ENCODE assay signal across 16 cellular contexts in the genomic region with DNA sequence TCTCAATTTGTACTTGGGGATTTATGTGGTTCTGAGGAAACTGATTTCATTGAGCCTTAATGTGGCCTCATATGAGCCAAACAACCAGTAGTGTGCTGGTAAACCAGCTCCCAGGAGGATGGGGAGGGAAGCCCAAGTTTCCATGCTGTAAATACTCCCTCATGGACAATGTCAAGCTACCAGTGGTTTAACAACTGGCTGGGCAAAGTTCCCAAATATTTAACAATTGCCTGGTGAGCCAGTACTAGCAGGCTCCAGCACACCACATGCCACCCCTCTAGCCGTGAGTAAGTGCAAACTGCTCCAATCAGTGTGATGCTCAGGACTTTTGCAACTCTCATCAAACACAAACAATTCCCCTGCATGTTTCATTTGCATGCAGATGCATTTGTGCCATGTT. TPM values are rescaled to one million over a fixed set of nuclear protein-coding genes. Genes with fewer than 3 reads are reported as not detected.
DNase-seq lines count a peak whose midpoint lies in the region; ATAC-seq and TF ChIP-seq lines count a peak whose summit lies in the region.
"Had no signal": no experiment of that assay in that cellular context is flagged by ENCODE, and none has a peak within 500 bp of the region (broad histone marks: within the 10 kb centered on the region; RNA-seq: fewer than 3 reads in every experiment).

No MANE protein-coding gene starts in this region.

- H3K4me3 ChIP-seq in cardiac fibroblast (replicated peaks in 1 of 2; ENCODE audit: low read depth in 2 of 2, low read length in 2 of 2) (no peak overlapping the region), muscle layer of colon (ENCODE audit: low read depth in 1 of 2, low read length in 2 of 2) (no peak overlapping the region)

- H3K27ac Mint-ChIP-seq in HFFc6, result no peak overlapping the region
- H3K27ac Mint-ChIP-seq: activated CD4-positive, alpha-beta T cell treated with anti-CD3 and anti-CD28 coated beads, Interleukin-2, amount 10 ng/mL, durations not matched to agents 24 days and 14 days; nephron progenitor cell; T-helper 17 cell had no signal

- no peaks in the 10 kb centered on the region for H3K36me3 ChIP-seq in muscle layer of colon (ENCODE audit: insufficient read depth, low read length)

- peaks cover 30% of the 10 kb centered on the region for H3K4me1 Mint-ChIP-seq in HFFc6 (ENCODE audit: low read depth)

- peak overlapping the region; percentile 84 for H3K27ac ChIP-seq in muscle layer of colon (ENCODE audit: low read depth, low read length)

- H3K9ac ChIP-seq in muscle layer of colon (ENCODE audit: low read length), result no peak overlapping the region

- no peak for TF ChIP-seq CTCF in HFFc6 (IDR thresholded peaks at IDR 0.05)
- TF ChIP-seq CTCF in cardiac fibroblast (IDR thresholded peaks at IDR 0.05; ENCODE audit: low read depth, low read length), result no peak

- no peak overlapping the region for H3K4me3 Mint-ChIP-seq in HFFc6
- H3K4me3 Mint-ChIP-seq: activated CD4-positive, alpha-beta T cell treated with anti-CD3 and anti-CD28 coated beads, Interleukin-2, amount 10 ng/mL, durations not matched to agents 24 days and 14 days; nephron progenitor cell; T-helper 17 cell had no signal

- H3K27me3 Mint-ChIP-seq in HFFc6 (ENCODE audit: insufficient read depth), result peaks cover 8% of the 10 kb centered on the region

- DNase-seq in DMS 273 treated with DMSO at 0.1 percent for 48 hours (lab: John Stamatoyannopoulos, UW), result peak; percentile 27
- DNase-seq in HFFc6, result peak; percentile 68
- peak; percentile 94 to 97 for DNase-seq in cardiac fibroblast (ENCODE audit: low read depth in 2 of 2)
- DNase-seq in G401 (ENCODE audit: low spot score), result no peak
- DNase-seq: activated CD4-positive, alpha-beta T cell treated with anti-CD3 and anti-CD28 coated beads, Interleukin-2, amount 10 ng/mL, durations not matched to agents 24 days and 14 days; activated T-cell treated with anti-CD3 and anti-CD28 coated beads, Interleukin-2, amount 50 U/mL, for 1 hour; kidney glomerular epithelial cell; NCI-H1048; NCI-H510A; nephron progenitor cell; T-helper 17 cell had no signal

- no peaks in the 10 kb centered on the region for H3K36me3 Mint-ChIP-seq in HFFc6 (ENCODE audit: low read depth)

- no peak for ATAC-seq in GM21825 (IDR thresholded peaks at IDR 0.05; ENCODE audit: unreplicated experiment)
- no peak for ATAC-seq in HG02610 (IDR thresholded peaks at IDR 0.05; ENCODE audit: unreplicated experiment)
- no peak for ATAC-seq in GM18520 (IDR thresholded peaks at IDR 0.05; ENCODE audit: unreplicated experiment)
- ATAC-seq: Panc1, T-helper 17 cell had no signal

- H3K27me3 ChIP-seq in muscle layer of colon (ENCODE audit: control insufficient read depth in 1 of 2, insufficient read depth in 2 of 2, low read length in 2 of 2), result no peaks in the 10 kb centered on the region

- H3K9me3 ChIP-seq in muscle layer of colon (ENCODE audit: low read length), result no peaks in the 10 kb centered on the region

- no peaks in the 10 kb centered on the region for H3K9me3 Mint-ChIP-seq in HFFc6
- H3K9me3 Mint-ChIP-seq: activated CD4-positive, alpha-beta T cell treated with anti-CD3 and anti-CD28 coated beads, Interleukin-2, amount 10 ng/mL, durations not matched to agents 24 days and 14 days; nephron progenitor cell had no signal

- in situ Hi-C loops in G401 (cut with HindIII; ENCODE audit: low sequenced_read_pairs), result no loop called here

- H3K4me1 ChIP-seq in muscle layer of colon (ENCODE audit: insufficient read depth, low read length), result peaks cover 35% of the 10 kb centered on the region

RNA-seq across cellular contexts. Expression of gene CDKN1A, which starts 19.2 kb away (rescaled TPM):
- total RNA-seq in HFFc6 (2021; fragmentation: NEBNext Ultra II Directional; extraction: Animal tissue kit (Norgen Biotek cat#: 25700)), result 100 to 1,000 TPM; 496 to 872 (median 617) TPM
- 105 and 117 TPM in 2 replicates for total RNA-seq in G401 (2014; rRNA removed; shearing (Covaris generic))

RNA-seq across cellular contexts. Expression of gene RAB44, which starts 38.4 kb away (rescaled TPM):
- total RNA-seq in HFFc6 (2021; fragmentation: NEBNext Ultra II Directional; extraction: Animal tissue kit (Norgen Biotek cat#: 25700)), result under 1 TPM in 2 of 6 experiments, not detected in 4; 0.26 to 0.45 TPM
- 0.06 TPM in 1 of 2 replicates, not detected in the other for total RNA-seq in G401 (2014; rRNA removed; shearing (Covaris generic))
- total RNA-seq: activated CD4-positive, alpha-beta T cell treated with anti-CD3 and anti-CD28 coated beads, Interleukin-2, amount 10 ng/mL, durations not matched to agents 24 days and 14 days had no signal
